Comparison of ENCODE assay signal across 14 cellular contexts in genomic region chr21:36236052-36236730, GRCh38.
"Had no signal": no experiment of that assay in that cellular context is flagged by ENCODE, and none has a peak within 500 bp of the region (broad histone marks: within the 10 kb centered on the region; RNA-seq: fewer than 3 reads in every experiment).

No MANE protein-coding gene starts in this region.

- H3K9me3 ChIP-seq: lower lobe of right lung, neutrophil had no signal

- DNase-seq: activated CD4-positive, alpha-beta T cell treated with anti-CD3 and anti-CD28 coated beads, Interleukin-2, amount 10 ng/mL, durations not matched to agents 24 days and 14 days; activated naive CD4-positive, alpha-beta T cell treated with anti-CD3 and anti-CD28 coated beads, Interleukin-2, amount 50 U/mL, for 16 hours; central memory CD4-positive, alpha-beta T cell; endodermal cell; erythroblast; hypothalamus; lower lobe of right lung; naive thymus-derived CD8-positive, alpha-beta T cell; right cardiac atrium; small intestine; T-cell had no signal

- H3K27ac ChIP-seq: lower lobe of right lung, neutrophil had no signal

- H3K4me3 ChIP-seq: lower lobe of right lung had no signal

- H3K27me3 ChIP-seq: neutrophil had no signal

- ATAC-seq: activated T-helper 17 cell treated with anti-CD3 and anti-CD28 coated beads, Interleukin-2, amount 50 U/mL, for 72 hours; naive thymus-derived CD8-positive, alpha-beta T cell; right cardiac atrium; stimulated activated effector memory CD8-positive, alpha-beta T cell treated with anti-CD3 and anti-CD28 coated beads, Interleukin-12 subunit alpha, Interleukin-12 subunit beta, amount 100 ng/mL, for 72 hours; T-cell had no signal
